ENCODE assay signal across 18 cellular contexts in genomic region chr3:20076296-20076997, GRCh38. TPM values are rescaled to one million over a fixed set of nuclear protein-coding genes. Genes with fewer than 3 reads are reported as not detected.
DNase-seq lines count a peak whose midpoint lies in the region; ATAC-seq and TF ChIP-seq lines count a peak whose summit lies in the region.
"Had no signal": no experiment of that assay in that cellular context is flagged by ENCODE, and none has a peak within 500 bp of the region (broad histone marks: within the 10 kb centered on the region; RNA-seq: fewer than 3 reads in every experiment).

No MANE protein-coding gene starts in this region.

- no peak for DNase-seq in natural killer cell
- DNase-seq in natural killer cell treated with Interleukin-12 subunit alpha and Interleukin-12 subunit beta and Interleukin-15 and Interleukin-18, amount 100 ng/mL, for 72 hours (ENCODE audit: low spot score): no peak
- DNase-seq in caudate nucleus (lab: John Stamatoyannopoulos, UW): no peak
- DNase-seq in smooth muscle cell (lab: John Stamatoyannopoulos, UW; ENCODE audit: unreplicated experiment): no peak
- DNase-seq in Caco-2: no peak
- no peak for DNase-seq in cerebellar cortex (ENCODE audit: low spot score)
- DNase-seq: CD8-positive, alpha-beta memory T cell; DMS79; MV-4-11; NCI-H187; NCI-H226; NCI-H524; PC-3 had no signal

- H3K27ac ChIP-seq in caudate nucleus (ENCODE audit: low read depth, low read length) (peak overlapping the region; percentile 18), smooth muscle cell (ENCODE audit: low read depth) (no peak overlapping the region)
- H3K27ac ChIP-seq: KMS-11 had no signal

- no peaks in the 10 kb centered on the region for H3F3A ChIP-seq in smooth muscle cell (ENCODE audit: low read depth)

- no peak overlapping the region for H3K4me3 ChIP-seq in smooth muscle cell
- H3K4me3 ChIP-seq in Caco-2 (ENCODE audit: low read depth, low read length): no peak overlapping the region
- H3K4me3 ChIP-seq: GM23338 had no signal

- no peak overlapping the region for H3K9ac ChIP-seq in smooth muscle cell (ENCODE audit: low read depth)
- H3K9ac ChIP-seq: KMS-11 had no signal

- H3K36me3 Mint-ChIP-seq in natural killer cell (no peaks in the 10 kb centered on the region), Caco-2 (ENCODE audit: insufficient read depth, unreplicated experiment) (no peaks in the 10 kb centered on the region)
- H3K36me3 Mint-ChIP-seq in natural killer cell treated with Interleukin-12 subunit alpha and Interleukin-12 subunit beta and Interleukin-15 and Interleukin-18, amount 100 ng/mL, for 72 hours: peaks cover 5% of the 10 kb centered on the region

- no peaks in the 10 kb centered on the region for H3K27me3 Mint-ChIP-seq in natural killer cell (ENCODE audit: low read depth in 2 of 2)
- no peaks in the 10 kb centered on the region for H3K27me3 Mint-ChIP-seq in natural killer cell treated with Interleukin-12 subunit alpha and Interleukin-12 subunit beta and Interleukin-15 and Interleukin-18, amount 100 ng/mL, for 72 hours
- no peaks in the 10 kb centered on the region for H3K27me3 Mint-ChIP-seq in Caco-2 (ENCODE audit: insufficient read depth, unreplicated experiment)
- H3K27me3 Mint-ChIP-seq: CD8-positive, alpha-beta memory T cell had no signal

- CTCF ChIA-PET in Caco-2 (lab: Charles Lee): no interaction called here

- BruUV-seq in Caco-2 (replicated peaks; lab: Mats Ljungman, UMichigan): no TSS peak

- ATAC-seq in natural killer cell (no peak), HG03439 (IDR thresholded peaks at IDR 0.05; ENCODE audit: unreplicated experiment) (no peak)
- ATAC-seq in natural killer cell treated with Interleukin-12 subunit alpha and Interleukin-12 subunit beta and Interleukin-15 and Interleukin-18, amount 100 ng/mL, for 72 hours: no peak
- ATAC-seq: GM23338, HCT116, HepG2, PC-3 had no signal

- H3K27ac Mint-ChIP-seq in natural killer cell (peak overlapping the region; percentile 67 to 76), Caco-2 (ENCODE audit: unreplicated experiment) (no peak overlapping the region)
- H3K27ac Mint-ChIP-seq in natural killer cell treated with Interleukin-12 subunit alpha and Interleukin-12 subunit beta and Interleukin-15 and Interleukin-18, amount 100 ng/mL, for 72 hours: peak overlapping the region in 1 of 2 donors; percentile 57
- H3K27ac Mint-ChIP-seq: GM23338 had no signal

- H4K20me1 ChIP-seq in smooth muscle cell (ENCODE audit: low read depth): no peaks in the 10 kb centered on the region

- peak overlapping the region; percentile 32 for H3K4me2 ChIP-seq in smooth muscle cell
- H3K4me2 ChIP-seq: GM23338, KMS-11 had no signal

- 55% methylated on average over 6 of the region's 6 CpGs for WGBS in smooth muscle cell (ENCODE audit: low lambda C conversion rate)

- POLR2A ChIA-PET in Caco-2 (lab: Charles Lee): no interaction called here

- H3K9me3 ChIP-seq in smooth muscle cell (replicated peaks; ENCODE audit: low read depth) (no peaks in the 10 kb centered on the region), Caco-2 (no peaks in the 10 kb centered on the region)

- H2AFZ ChIP-seq in smooth muscle cell (ENCODE audit: low read depth): peak overlapping the region; percentile 6
- H2AFZ ChIP-seq: GM23338 had no signal

- peaks cover 52% of the 10 kb centered on the region for H3K4me1 ChIP-seq in smooth muscle cell (ENCODE audit: low read depth)
- H3K4me1 ChIP-seq in Caco-2: peaks cover 5% of the 10 kb centered on the region; the same call in 1 of the 2 replicates

- H3K27me3 ChIP-seq in smooth muscle cell (ENCODE audit: low read depth): no peaks in the 10 kb centered on the region
- no peaks in the 10 kb centered on the region for H3K27me3 ChIP-seq in Caco-2 (replicated peaks; ENCODE audit: control insufficient read depth, insufficient read depth, low read length)

- TF ChIP-seq CTCF in natural killer cell (IDR thresholded peaks at IDR 0.05): no peak
- no peak for TF ChIP-seq CTCF in smooth muscle cell (IDR thresholded peaks at IDR 0.05; ENCODE audit: borderline replicate concordance, insufficient read depth, poor library complexity, severe bottlenecking)
- no peak for TF ChIP-seq CTCF in Caco-2 (IDR thresholded peaks at IDR 0.05; ENCODE audit: insufficient read depth in 1 of 2, low read depth in 1 of 2, low read length in 1 of 2, severe bottlenecking in 1 of 2, unreplicated experiment in 1 of 2)

- no peaks in the 10 kb centered on the region for H3K36me3 ChIP-seq in smooth muscle cell (ENCODE audit: low read depth)
- H3K36me3 ChIP-seq in Caco-2 (ENCODE audit: control insufficient read depth, insufficient read depth, low read length): no peaks in the 10 kb centered on the region

- intact Hi-C loops in natural killer cell (cut with micrococcal nuclease): no loop called here
- intact Hi-C loops in Caco-2 (cut with micrococcal nuclease; ENCODE audit: unreplicated experiment): no loop called here

- H3K79me2 ChIP-seq in smooth muscle cell (ENCODE audit: low read depth): no peaks in the 10 kb centered on the region

- H3K4me3 Mint-ChIP-seq in natural killer cell (no peak overlapping the region), Caco-2 (ENCODE audit: unreplicated experiment) (no peak overlapping the region)
- no peak overlapping the region for H3K4me3 Mint-ChIP-seq in natural killer cell treated with Interleukin-12 subunit alpha and Interleukin-12 subunit beta and Interleukin-15 and Interleukin-18, amount 100 ng/mL, for 72 hours
- H3K4me3 Mint-ChIP-seq: CD8-positive, alpha-beta memory T cell; GM23338 had no signal

- H3K9me3 Mint-ChIP-seq in natural killer cell: no peaks in the 10 kb centered on the region
- no peaks in the 10 kb centered on the region for H3K9me3 Mint-ChIP-seq in natural killer cell treated with Interleukin-12 subunit alpha and Interleukin-12 subunit beta and Interleukin-15 and Interleukin-18, amount 100 ng/mL, for 72 hours
- H3K9me3 Mint-ChIP-seq in Caco-2 (ENCODE audit: unreplicated experiment): no peaks in the 10 kb centered on the region
- H3K9me3 Mint-ChIP-seq: CD8-positive, alpha-beta memory T cell; GM23338 had no signal

- H3K4me1 Mint-ChIP-seq in natural killer cell (peaks cover 39 to 48% of the 10 kb centered on the region in 2 donors), Caco-2 (ENCODE audit: low read depth, unreplicated experiment) (no peaks in the 10 kb centered on the region)
- peaks cover 31 to 36% of the 10 kb centered on the region in 2 donors for H3K4me1 Mint-ChIP-seq in natural killer cell treated with Interleukin-12 subunit alpha and Interleukin-12 subunit beta and Interleukin-15 and Interleukin-18, amount 100 ng/mL, for 72 hours (ENCODE audit: low read depth in 2 of 2)

RNA-seq across cellular contexts. Expression of gene KAT2B, which starts 36.2 kb away (rescaled TPM):
- total RNA-seq in natural killer cell (100 to 1,000 TPM; 132 to 156 (median 146) TPM), smooth muscle cell (4.9 and 6.5 TPM in 2 replicates), Caco-2 (2022) (8.1 and 9.8 TPM in 2 replicates)
- total RNA-seq in natural killer cell treated with Interleukin-12 subunit alpha and Interleukin-12 subunit beta and Interleukin-15 and Interleukin-18, amount 100 ng/mL, for 72 hours: 10 to 100 TPM; 78.4 to 88.3 TPM
- 0.14 and 1.1 TPM in 2 replicates for polyA plus RNA-seq in smooth muscle cell
